Comparison of ENCODE assay signal across 2 cellular contexts in genomic region chr1:53948291-53948690, GRCh38.
TF ChIP-seq lines count a peak whose summit lies in the region.

No MANE protein-coding gene starts in this region.

TF ChIP-seq in SK-N-SH, 30 proteins besides CTCF, POLR2A, EP300 and RAD21 (continued from another document):
- TF ChIP-seq, protein P1, sequence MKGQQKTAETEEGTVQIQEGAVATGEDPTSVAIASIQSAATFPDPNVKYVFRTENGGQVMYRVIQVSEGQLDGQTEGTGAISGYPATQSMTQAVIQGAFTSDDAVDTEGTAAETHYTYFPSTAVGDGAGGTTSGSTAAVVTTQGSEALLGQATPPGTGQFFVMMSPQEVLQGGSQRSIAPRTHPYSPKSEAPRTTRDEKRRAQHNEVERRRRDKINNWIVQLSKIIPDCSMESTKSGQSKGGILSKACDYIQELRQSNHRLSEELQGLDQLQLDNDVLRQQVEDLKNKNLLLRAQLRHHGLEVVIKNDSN (IDR thresholded peaks at IDR 0.05; ENCODE audit: borderline replicate concordance, low read depth): no peak
- TF ChIP-seq FOSL2 (IDR thresholded peaks at IDR 0.05; ENCODE audit: borderline replicate concordance, low read depth) (no peak), JUND (IDR thresholded peaks at IDR 0.05) (no peak), MXI1 (IDR thresholded peaks at IDR 0.05; ENCODE audit: low read depth, low read length) (no peak)

TF ChIP-seq in SK-N-SH treated with all-trans-retinoic acid at 6 μM for 48 hours, 23 proteins besides CTCF, POLR2A, EP300 and RAD21 (continued from another document):
- TF ChIP-seq ZFP30 (CRISPR knock-in tag; IDR thresholded peaks at IDR 0.05): no peak
- no peak for TF ChIP-seq RARB (CRISPR knock-in tag; IDR thresholded peaks at IDR 0.05)
- TF ChIP-seq ZC3H10 (CRISPR knock-in tag; IDR thresholded peaks at IDR 0.05): no peak
- no peak for TF ChIP-seq ISL1 (CRISPR knock-in tag; IDR thresholded peaks at IDR 0.05)
